Comparison of ENCODE assay signal across 1 cellular context in the genomic region with DNA sequence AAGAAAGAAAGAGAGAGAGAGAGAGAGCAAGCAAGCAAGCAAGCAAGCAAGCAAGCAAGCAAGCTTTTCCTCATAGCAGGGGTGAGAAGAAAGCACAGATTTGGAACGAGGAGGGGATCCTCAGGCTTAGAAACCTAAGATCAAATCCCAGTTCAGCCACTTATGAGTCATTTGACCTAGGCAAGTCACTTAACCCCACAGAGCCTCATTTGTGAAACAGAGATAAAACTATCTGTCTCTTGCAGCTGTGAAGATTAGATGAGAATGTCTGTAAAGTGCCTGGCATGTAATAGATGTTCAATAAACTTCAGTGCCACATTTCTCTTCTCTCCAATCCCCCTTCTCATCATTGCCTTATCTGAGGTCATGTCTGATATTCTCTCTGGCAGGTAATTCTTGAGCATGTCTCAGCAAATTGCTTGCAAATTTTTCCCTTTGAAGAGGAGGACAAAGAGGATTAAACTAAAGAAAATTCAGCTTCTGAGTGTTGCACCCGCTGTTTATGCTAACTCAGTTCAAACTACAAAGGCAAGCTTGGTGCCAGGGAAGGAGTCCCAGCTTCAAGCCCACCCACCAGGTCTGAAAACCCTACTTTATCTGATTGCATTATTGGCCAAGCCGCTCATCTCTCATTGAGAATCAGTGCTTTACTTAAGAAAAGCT.
TF ChIP-seq lines count a peak whose summit lies in the region.

No MANE protein-coding gene starts in this region.

TF ChIP-seq in K562, 482 proteins besides CTCF, POLR2A, EP300 and RAD21:
- TF ChIP-seq RCOR1 (IDR thresholded peaks at IDR 0.05; ENCODE audit: borderline replicate concordance in 1 of 2, low read depth in 2 of 2, low read length in 2 of 2) (peak in 1 of 2 experiments; percentile 91; a peak in 2 of 4 replicates), FOSL1 (tag; conservative IDR thresholded peaks at IDR 0.05) (peak; percentile 81), CBFA2T3 (IDR thresholded peaks at IDR 0.05) (peak; percentile 79), TAL1 (IDR thresholded peaks at IDR 0.05) (peak; percentile 76), ZFPM2 (CRISPR knock-in tag; IDR thresholded peaks at IDR 0.05) (no peak), KDM1A (IDR thresholded peaks at IDR 0.05) (peak; percentile 94 to 95), CBFA2T2 (conservative IDR thresholded peaks at IDR 0.05) (peak; percentile 69), PHF8 (IDR thresholded peaks at IDR 0.05; ENCODE audit: borderline replicate concordance, low read length) (no peak), JUN (IDR thresholded peaks at IDR 0.05; ENCODE audit: borderline replicate concordance, low read depth, low read length) (0 out of 2 replicates have a peak, but pooled peaks have one; percentile 14), JUN (CRISPR knock-in tag; IDR thresholded peaks at IDR 0.05; ENCODE audit: borderline replicate concordance) (no peak), HES1 (IDR thresholded peaks at IDR 0.05; ENCODE audit: low read depth) (peak; percentile 41; the same call in 1 of the 2 replicates), JUND (IDR thresholded peaks at IDR 0.05; ENCODE audit: borderline replicate concordance, low read depth, low read length) (peak; percentile 45; the same call in 1 of the 2 replicates), JUND (tag; IDR thresholded peaks at IDR 0.05; ENCODE audit: borderline replicate concordance, low read depth, low read length) (peak; percentile 49; the same call in 1 of the 3 replicates), NCOR1 (IDR thresholded peaks at IDR 0.05) (peak; percentile 26), TCF3 (CRISPR knock-in tag; IDR thresholded peaks at IDR 0.05) (peak; percentile 33; the same call in 1 of the 2 replicates), TEAD4 (IDR thresholded peaks at IDR 0.05; ENCODE audit: low read length) (peak; percentile 82), TEAD4 (CRISPR knock-in tag; IDR thresholded peaks at IDR 0.05; ENCODE audit: borderline replicate concordance) (no peak), ARID1B (IDR thresholded peaks at IDR 0.05) (peak; percentile 72)
- TF ChIP-seq, protein P1, sequence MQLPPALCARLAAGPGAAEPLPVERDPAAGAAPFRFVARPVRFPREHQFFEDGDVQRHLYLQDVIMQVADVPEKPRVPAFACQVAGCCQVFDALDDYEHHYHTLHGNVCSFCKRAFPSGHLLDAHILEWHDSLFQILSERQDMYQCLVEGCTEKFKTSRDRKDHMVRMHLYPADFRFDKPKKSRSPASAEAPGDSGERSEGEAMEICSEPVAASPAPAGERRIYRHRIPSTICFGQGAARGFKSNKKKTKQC (CRISPR knock-in tag; IDR thresholded peaks at IDR 0.05): no peak
- TF ChIP-seq, protein P2, sequence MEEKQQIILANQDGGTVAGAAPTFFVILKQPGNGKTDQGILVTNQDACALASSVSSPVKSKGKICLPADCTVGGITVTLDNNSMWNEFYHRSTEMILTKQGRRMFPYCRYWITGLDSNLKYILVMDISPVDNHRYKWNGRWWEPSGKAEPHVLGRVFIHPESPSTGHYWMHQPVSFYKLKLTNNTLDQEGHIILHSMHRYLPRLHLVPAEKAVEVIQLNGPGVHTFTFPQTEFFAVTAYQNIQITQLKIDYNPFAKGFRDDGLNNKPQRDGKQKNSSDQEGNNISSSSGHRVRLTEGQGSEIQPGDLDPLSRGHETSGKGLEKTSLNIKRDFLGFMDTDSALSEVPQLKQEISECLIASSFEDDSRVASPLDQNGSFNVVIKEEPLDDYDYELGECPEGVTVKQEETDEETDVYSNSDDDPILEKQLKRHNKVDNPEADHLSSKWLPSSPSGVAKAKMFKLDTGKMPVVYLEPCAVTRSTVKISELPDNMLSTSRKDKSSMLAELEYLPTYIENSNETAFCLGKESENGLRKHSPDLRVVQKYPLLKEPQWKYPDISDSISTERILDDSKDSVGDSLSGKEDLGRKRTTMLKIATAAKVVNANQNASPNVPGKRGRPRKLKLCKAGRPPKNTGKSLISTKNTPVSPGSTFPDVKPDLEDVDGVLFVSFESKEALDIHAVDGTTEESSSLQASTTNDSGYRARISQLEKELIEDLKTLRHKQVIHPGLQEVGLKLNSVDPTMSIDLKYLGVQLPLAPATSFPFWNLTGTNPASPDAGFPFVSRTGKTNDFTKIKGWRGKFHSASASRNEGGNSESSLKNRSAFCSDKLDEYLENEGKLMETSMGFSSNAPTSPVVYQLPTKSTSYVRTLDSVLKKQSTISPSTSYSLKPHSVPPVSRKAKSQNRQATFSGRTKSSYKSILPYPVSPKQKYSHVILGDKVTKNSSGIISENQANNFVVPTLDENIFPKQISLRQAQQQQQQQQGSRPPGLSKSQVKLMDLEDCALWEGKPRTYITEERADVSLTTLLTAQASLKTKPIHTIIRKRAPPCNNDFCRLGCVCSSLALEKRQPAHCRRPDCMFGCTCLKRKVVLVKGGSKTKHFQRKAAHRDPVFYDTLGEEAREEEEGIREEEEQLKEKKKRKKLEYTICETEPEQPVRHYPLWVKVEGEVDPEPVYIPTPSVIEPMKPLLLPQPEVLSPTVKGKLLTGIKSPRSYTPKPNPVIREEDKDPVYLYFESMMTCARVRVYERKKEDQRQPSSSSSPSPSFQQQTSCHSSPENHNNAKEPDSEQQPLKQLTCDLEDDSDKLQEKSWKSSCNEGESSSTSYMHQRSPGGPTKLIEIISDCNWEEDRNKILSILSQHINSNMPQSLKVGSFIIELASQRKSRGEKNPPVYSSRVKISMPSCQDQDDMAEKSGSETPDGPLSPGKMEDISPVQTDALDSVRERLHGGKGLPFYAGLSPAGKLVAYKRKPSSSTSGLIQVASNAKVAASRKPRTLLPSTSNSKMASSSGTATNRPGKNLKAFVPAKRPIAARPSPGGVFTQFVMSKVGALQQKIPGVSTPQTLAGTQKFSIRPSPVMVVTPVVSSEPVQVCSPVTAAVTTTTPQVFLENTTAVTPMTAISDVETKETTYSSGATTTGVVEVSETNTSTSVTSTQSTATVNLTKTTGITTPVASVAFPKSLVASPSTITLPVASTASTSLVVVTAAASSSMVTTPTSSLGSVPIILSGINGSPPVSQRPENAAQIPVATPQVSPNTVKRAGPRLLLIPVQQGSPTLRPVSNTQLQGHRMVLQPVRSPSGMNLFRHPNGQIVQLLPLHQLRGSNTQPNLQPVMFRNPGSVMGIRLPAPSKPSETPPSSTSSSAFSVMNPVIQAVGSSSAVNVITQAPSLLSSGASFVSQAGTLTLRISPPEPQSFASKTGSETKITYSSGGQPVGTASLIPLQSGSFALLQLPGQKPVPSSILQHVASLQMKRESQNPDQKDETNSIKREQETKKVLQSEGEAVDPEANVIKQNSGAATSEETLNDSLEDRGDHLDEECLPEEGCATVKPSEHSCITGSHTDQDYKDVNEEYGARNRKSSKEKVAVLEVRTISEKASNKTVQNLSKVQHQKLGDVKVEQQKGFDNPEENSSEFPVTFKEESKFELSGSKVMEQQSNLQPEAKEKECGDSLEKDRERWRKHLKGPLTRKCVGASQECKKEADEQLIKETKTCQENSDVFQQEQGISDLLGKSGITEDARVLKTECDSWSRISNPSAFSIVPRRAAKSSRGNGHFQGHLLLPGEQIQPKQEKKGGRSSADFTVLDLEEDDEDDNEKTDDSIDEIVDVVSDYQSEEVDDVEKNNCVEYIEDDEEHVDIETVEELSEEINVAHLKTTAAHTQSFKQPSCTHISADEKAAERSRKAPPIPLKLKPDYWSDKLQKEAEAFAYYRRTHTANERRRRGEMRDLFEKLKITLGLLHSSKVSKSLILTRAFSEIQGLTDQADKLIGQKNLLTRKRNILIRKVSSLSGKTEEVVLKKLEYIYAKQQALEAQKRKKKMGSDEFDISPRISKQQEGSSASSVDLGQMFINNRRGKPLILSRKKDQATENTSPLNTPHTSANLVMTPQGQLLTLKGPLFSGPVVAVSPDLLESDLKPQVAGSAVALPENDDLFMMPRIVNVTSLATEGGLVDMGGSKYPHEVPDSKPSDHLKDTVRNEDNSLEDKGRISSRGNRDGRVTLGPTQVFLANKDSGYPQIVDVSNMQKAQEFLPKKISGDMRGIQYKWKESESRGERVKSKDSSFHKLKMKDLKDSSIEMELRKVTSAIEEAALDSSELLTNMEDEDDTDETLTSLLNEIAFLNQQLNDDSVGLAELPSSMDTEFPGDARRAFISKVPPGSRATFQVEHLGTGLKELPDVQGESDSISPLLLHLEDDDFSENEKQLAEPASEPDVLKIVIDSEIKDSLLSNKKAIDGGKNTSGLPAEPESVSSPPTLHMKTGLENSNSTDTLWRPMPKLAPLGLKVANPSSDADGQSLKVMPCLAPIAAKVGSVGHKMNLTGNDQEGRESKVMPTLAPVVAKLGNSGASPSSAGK (IDR thresholded peaks at IDR 0.05): no peak
- TF ChIP-seq, protein P3, sequence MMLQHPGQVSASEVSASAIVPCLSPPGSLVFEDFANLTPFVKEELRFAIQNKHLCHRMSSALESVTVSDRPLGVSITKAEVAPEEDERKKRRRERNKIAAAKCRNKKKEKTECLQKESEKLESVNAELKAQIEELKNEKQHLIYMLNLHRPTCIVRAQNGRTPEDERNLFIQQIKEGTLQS (IDR thresholded peaks at IDR 0.05): peak; percentile 32; the same call in 1 of the 2 replicates
- TF ChIP-seq, protein P3 (CRISPR knock-in tag; conservative IDR thresholded peaks at IDR 0.05): no peak
- TF ChIP-seq, protein P4, sequence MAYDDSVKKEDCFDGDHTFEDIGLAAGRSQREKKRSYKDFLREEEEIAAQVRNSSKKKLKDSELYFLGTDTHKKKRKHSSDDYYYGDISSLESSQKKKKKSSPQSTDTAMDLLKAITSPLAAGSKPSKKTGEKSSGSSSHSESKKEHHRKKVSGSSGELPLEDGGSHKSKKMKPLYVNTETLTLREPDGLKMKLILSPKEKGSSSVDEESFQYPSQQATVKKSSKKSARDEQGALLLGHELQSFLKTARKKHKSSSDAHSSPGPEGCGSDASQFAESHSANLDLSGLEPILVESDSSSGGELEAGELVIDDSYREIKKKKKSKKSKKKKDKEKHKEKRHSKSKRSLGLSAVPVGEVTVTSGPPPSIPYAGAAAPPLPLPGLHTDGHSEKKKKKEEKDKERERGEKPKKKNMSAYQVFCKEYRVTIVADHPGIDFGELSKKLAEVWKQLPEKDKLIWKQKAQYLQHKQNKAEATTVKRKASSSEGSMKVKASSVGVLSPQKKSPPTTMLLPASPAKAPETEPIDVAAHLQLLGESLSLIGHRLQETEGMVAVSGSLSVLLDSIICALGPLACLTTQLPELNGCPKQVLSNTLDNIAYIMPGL (CRISPR knock-in tag; IDR thresholded peaks at IDR 0.05): no peak
